ENCODE assay signal across 16 cellular contexts in the genomic region with DNA sequence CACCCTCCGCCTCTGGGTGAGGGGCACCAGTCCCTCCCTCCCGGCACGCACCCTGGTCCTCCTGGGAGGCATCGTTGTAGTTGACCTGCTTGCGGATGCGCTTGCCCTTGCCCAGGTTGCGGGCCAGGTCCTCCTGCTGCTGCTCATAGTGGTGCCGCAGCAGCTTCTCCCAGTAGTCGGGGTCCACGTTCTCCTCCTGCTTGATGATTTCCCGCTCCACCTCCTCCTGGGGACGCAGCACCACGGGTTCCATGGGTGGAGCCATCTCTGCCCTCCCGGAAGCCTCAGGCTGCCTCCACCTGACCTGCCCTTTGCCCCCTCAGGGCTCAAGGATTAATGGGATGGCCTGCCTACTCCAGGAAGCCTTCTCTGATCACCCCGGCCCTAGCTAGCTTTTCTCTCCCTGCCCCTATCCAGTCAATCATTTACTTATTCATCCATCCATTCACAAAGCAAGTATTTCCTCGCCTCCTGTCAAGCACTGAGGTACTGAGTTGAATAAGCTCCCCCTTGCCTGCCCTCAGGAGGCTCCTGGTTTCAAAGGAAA. TPM values are rescaled to one million over a fixed set of nuclear protein-coding genes. Genes with fewer than 3 reads are reported as not detected.
"Had no signal": no experiment of that assay in that cellular context is flagged by ENCODE, and none has a peak within 500 bp of the region (broad histone marks: within the 10 kb centered on the region; RNA-seq: fewer than 3 reads in every experiment).

No MANE protein-coding gene starts in this region.

- H3K36me3 Mint-ChIP-seq: stimulated activated naive B cell treated with anti-CD40 and anti-IgM and Interleukin-4, amounts not matched to agents 10 μg/mL and 1 μg/mL and 100 μg/mL, for 72 hours had no signal

- H3K27me3 Mint-ChIP-seq: activated T-helper 17 cell treated with anti-CD3 and anti-CD28 coated beads, Interleukin-2, amount 50 U/mL, for 72 hours had no signal

- H3K27ac Mint-ChIP-seq: activated naive CD4-positive, alpha-beta T cell treated with anti-CD3 and anti-CD28 coated beads for 36 hours; activated T-helper 17 cell treated with anti-CD3 and anti-CD28 coated beads, Interleukin-2, amount 50 U/mL, for 72 hours had no signal

- H3K27me3 ChIP-seq: thyroid gland, uterus had no signal

- H3K4me3 ChIP-seq: thyroid gland, uterus had no signal

- H3K4me1 ChIP-seq: gastrocnemius medialis, thyroid gland, uterus had no signal

- H3K4me3 Mint-ChIP-seq: activated naive CD4-positive, alpha-beta T cell treated with anti-CD3 and anti-CD28 coated beads for 36 hours; brain; neural crest cell; stimulated activated naive B cell treated with anti-CD40 and anti-IgM and Interleukin-4, amounts not matched to agents 10 μg/mL and 1 μg/mL and 100 μg/mL, for 72 hours had no signal

- H3K9me3 Mint-ChIP-seq: activated naive CD4-positive, alpha-beta T cell treated with anti-CD3 and anti-CD28 coated beads for 36 hours; activated T-helper 17 cell treated with anti-CD3 and anti-CD28 coated beads, Interleukin-2, amount 50 U/mL, for 72 hours; neural crest cell; stimulated activated naive B cell treated with anti-CD40 and anti-IgM and Interleukin-4, amounts not matched to agents 10 μg/mL and 1 μg/mL and 100 μg/mL, for 72 hours had no signal

- H3K9me3 ChIP-seq: gastrocnemius medialis, thyroid gland, uterus had no signal

- H3K4me1 Mint-ChIP-seq: activated T-helper 17 cell treated with anti-CD3 and anti-CD28 coated beads, Interleukin-2, amount 50 U/mL, for 72 hours; brain; neural crest cell had no signal

- DNase-seq: activated naive CD4-positive, alpha-beta T cell treated with anti-CD3 and anti-CD28 coated beads for 36 hours; amniotic stem cell; erythroblast; gastrocnemius medialis; left ventricle myocardium inferior; stimulated activated CD4-positive, alpha-beta T cell treated with anti-CD3 and anti-CD28 coated beads, Interleukin-15, amount 100 ng/mL, for 24 hours; stimulated activated CD4-positive, alpha-beta T cell treated with anti-CD3 and anti-CD28 coated beads, Interleukin-4, amount 100 ng/mL, for 1 hour; stimulated activated naive B cell treated with anti-CD40 and anti-IgM and Interleukin-4, amounts not matched to agents 10 μg/mL and 1 μg/mL and 100 μg/mL, for 72 hours; thyroid gland; uterus had no signal

- FAIRE-seq: islet of Langerhans had no signal

- H3K27ac ChIP-seq: gastrocnemius medialis, left ventricle myocardium inferior, thyroid gland, uterus had no signal

- ATAC-seq: activated CD4-positive, CD25-positive, alpha-beta regulatory T cell treated with anti-CD3 and anti-CD28 coated beads, Interleukin-2, amount 50 U/mL, for 24 hours; gastrocnemius medialis had no signal

- H3K36me3 ChIP-seq: gastrocnemius medialis, left ventricle myocardium inferior, thyroid gland, uterus had no signal

RNA-seq across cellular contexts. Expression of gene CHD5, which starts 53.5 kb away (rescaled TPM):
- total RNA-seq: myocyte had no signal
